In genomic region chr5:31075981-31076380, GRCh38 we compare ENCODE assay signal across 34 cellular contexts.
"Had no signal": no experiment of that assay in that cellular context is flagged by ENCODE, and none has a peak within 500 bp of the region (broad histone marks: within the 10 kb centered on the region; RNA-seq: fewer than 3 reads in every experiment).

No MANE protein-coding gene starts in this region.

- H3K4me3 Mint-ChIP-seq: activated B cell treated with CpG ODN at 0.5 μM for 24 hours; activated CD8-positive, alpha-beta memory T cell treated with anti-CD3 and anti-CD28 coated beads, Interleukin-2, amount 10 ng/mL, durations not matched to agents 7 days and 5 days; activated CD8-positive, alpha-beta T cell treated with anti-CD3 and anti-CD28 coated beads, Interleukin-2, amount 10 ng/mL, durations not matched to agents 7 days and 5 days; activated naive CD4-positive, alpha-beta T cell treated with anti-CD3 and anti-CD28 coated beads for 36 hours; activated naive CD4-positive, alpha-beta T cell treated with anti-CD3 and anti-CD28 coated beads, Interleukin-2, amount 50 U/mL, for 24 hours; activated naive CD8-positive, alpha-beta T cell treated with anti-CD3 and anti-CD28 coated beads for 36 hours; activated naive CD8-positive, alpha-beta T cell treated with anti-CD3 and anti-CD28 coated beads, Interleukin-2, amount 50 U/mL, for 24 hours; activated T-helper 1 cell treated with anti-CD3 and anti-CD28 coated beads, Interleukin-12 subunit alpha, Interleukin-12 subunit beta, Interleukin-2, Interleukin-4 antibody, amounts not matched to agents 30 ng/mL and 10 ng/mL and 1 ng/mL, durations not matched to agents 14 hours and 24 hours and 36 hours; T-helper 17 cell; T-helper 2 cell treated with Interferon-gamma antibody and Interleukin-4, amounts not matched to agents 5 μg/mL and 100 μg/mL, for 36 hours had no signal

- DNase-seq: activated B cell treated with CpG ODN at 0.5 μM for 24 hours; activated CD4-positive, alpha-beta T cell treated with anti-CD3 and anti-CD28 coated beads for 48 hours; activated CD4-positive, alpha-beta T cell treated with anti-CD3 and anti-CD28 coated beads, Interleukin-2, amount 50 U/mL, for 1 hour; activated CD4-positive, alpha-beta T cell treated with anti-CD3 and anti-CD28 coated beads, Interleukin-2, amount 50 U/mL, for 48 hours; activated CD8-positive, alpha-beta memory T cell treated with anti-CD3 and anti-CD28 coated beads, Interleukin-2, amount 10 ng/mL, durations not matched to agents 7 days and 5 days; activated CD8-positive, alpha-beta memory T cell treated with anti-CD3 and anti-CD28 coated beads, Interleukin-2, amount 50 U/mL, for 4 hours; activated CD8-positive, alpha-beta T cell treated with anti-CD3 and anti-CD28 coated beads, Interleukin-2, amount 10 ng/mL, durations not matched to agents 7 days and 5 days; activated effector memory CD4-positive, alpha-beta T cell treated with anti-CD3 and anti-CD28 coated beads, Interleukin-2, amount 50 U/mL, for 16 hours; activated naive CD4-positive, alpha-beta T cell treated with anti-CD3 and anti-CD28 coated beads for 36 hours; activated naive CD8-positive, alpha-beta T cell treated with anti-CD3 and anti-CD28 coated beads for 36 hours; activated naive CD8-positive, alpha-beta T cell treated with anti-CD3 and anti-CD28 coated beads, Interleukin-2, amount 50 U/mL, for 24 hours; activated T-cell treated with anti-CD3 and anti-CD28 coated beads, Interleukin-2, amount 50 U/mL, for 1 hour; activated T-cell treated with anti-CD3 and anti-CD28 coated beads, Interleukin-2, amount 50 U/mL, for 48 hours; adrenal gland; amygdala; aorta; body of pancreas; central memory CD4-positive, alpha-beta T cell; cerebellar nuclear complex; colonic mucosa; effector CD8-positive, alpha-beta T cell; foreskin fibroblast; head of caudate nucleus; T-helper 1 cell; T-helper 17 cell; T1000; WERI-Rb-1 had no signal

- H3K27ac Mint-ChIP-seq: activated B cell treated with CpG ODN at 0.5 μM for 24 hours; activated CD8-positive, alpha-beta memory T cell treated with anti-CD3 and anti-CD28 coated beads, Interleukin-2, amount 10 ng/mL, durations not matched to agents 7 days and 5 days; activated CD8-positive, alpha-beta T cell treated with anti-CD3 and anti-CD28 coated beads, Interleukin-2, amount 10 ng/mL, durations not matched to agents 7 days and 5 days; activated naive CD4-positive, alpha-beta T cell treated with anti-CD3 and anti-CD28 coated beads for 36 hours; activated naive CD4-positive, alpha-beta T cell treated with anti-CD3 and anti-CD28 coated beads, Interleukin-2, amount 50 U/mL, for 24 hours; activated naive CD8-positive, alpha-beta T cell treated with anti-CD3 and anti-CD28 coated beads for 36 hours; activated naive CD8-positive, alpha-beta T cell treated with anti-CD3 and anti-CD28 coated beads, Interleukin-2, amount 50 U/mL, for 24 hours; activated T-helper 1 cell treated with anti-CD3 and anti-CD28 coated beads, Interleukin-12 subunit alpha, Interleukin-12 subunit beta, Interleukin-2, Interleukin-4 antibody, amounts not matched to agents 30 ng/mL and 10 ng/mL and 1 ng/mL, durations not matched to agents 14 hours and 24 hours and 36 hours; activated T-helper 2 cell treated with anti-CD3 and anti-CD28 coated beads, Interferon-gamma antibody, Interleukin-2, Interleukin-4, amounts not matched to agents 10 μg/mL and 5 μg/mL and 100 μg/mL, durations not matched to agents 14 hours and 24 hours and 36 hours; T-helper 17 cell; T-helper 2 cell treated with Interferon-gamma antibody and Interleukin-4, amounts not matched to agents 5 μg/mL and 100 μg/mL, for 36 hours had no signal

- H3K9me3 Mint-ChIP-seq: activated naive CD4-positive, alpha-beta T cell treated with anti-CD3 and anti-CD28 coated beads, Interleukin-2, amount 50 U/mL, for 24 hours had no signal

- H3K4me1 Mint-ChIP-seq: activated B cell treated with CpG ODN at 0.5 μM for 24 hours; activated CD8-positive, alpha-beta memory T cell treated with anti-CD3 and anti-CD28 coated beads, Interleukin-2, amount 10 ng/mL, durations not matched to agents 7 days and 5 days; activated naive CD4-positive, alpha-beta T cell treated with anti-CD3 and anti-CD28 coated beads, Interleukin-2, amount 50 U/mL, for 24 hours; activated naive CD8-positive, alpha-beta T cell treated with anti-CD3 and anti-CD28 coated beads for 36 hours; activated naive CD8-positive, alpha-beta T cell treated with anti-CD3 and anti-CD28 coated beads, Interleukin-2, amount 50 U/mL, for 24 hours; T-helper 17 cell had no signal

- H3K4me3 ChIP-seq: adrenal gland, body of pancreas, cardiac muscle cell, colonic mucosa had no signal

- H3K36me3 Mint-ChIP-seq: activated CD8-positive, alpha-beta memory T cell treated with anti-CD3 and anti-CD28 coated beads, Interleukin-2, amount 10 ng/mL, durations not matched to agents 7 days and 5 days; activated naive CD4-positive, alpha-beta T cell treated with anti-CD3 and anti-CD28 coated beads, Interleukin-2, amount 50 U/mL, for 24 hours; activated naive CD8-positive, alpha-beta T cell treated with anti-CD3 and anti-CD28 coated beads for 36 hours had no signal

- ATAC-seq: activated CD4-positive, CD25-positive, alpha-beta regulatory T cell treated with anti-CD3 and anti-CD28 coated beads, Interleukin-2, amount 50 U/mL, for 24 hours; activated CD8-positive, alpha-beta memory T cell treated with anti-CD3 and anti-CD28 coated beads, Interleukin-2, amount 10 ng/mL, durations not matched to agents 7 days and 5 days; activated CD8-positive, alpha-beta T cell treated with anti-CD3 and anti-CD28 coated beads, Interleukin-2, amount 10 ng/mL, durations not matched to agents 7 days and 5 days; activated naive CD8-positive, alpha-beta T cell treated with anti-CD3 and anti-CD28 coated beads, Interleukin-2, amount 50 U/mL, for 24 hours; body of pancreas; esophagus mucosa; T-helper 17 cell had no signal

- H3K27me3 Mint-ChIP-seq: activated B cell treated with CpG ODN at 0.5 μM for 24 hours; activated CD8-positive, alpha-beta memory T cell treated with anti-CD3 and anti-CD28 coated beads, Interleukin-2, amount 10 ng/mL, durations not matched to agents 7 days and 5 days; activated naive CD4-positive, alpha-beta T cell treated with anti-CD3 and anti-CD28 coated beads, Interleukin-2, amount 50 U/mL, for 24 hours; activated naive CD8-positive, alpha-beta T cell treated with anti-CD3 and anti-CD28 coated beads for 36 hours; activated naive CD8-positive, alpha-beta T cell treated with anti-CD3 and anti-CD28 coated beads, Interleukin-2, amount 50 U/mL, for 24 hours; T-helper 17 cell had no signal
